In the genomic region with DNA sequence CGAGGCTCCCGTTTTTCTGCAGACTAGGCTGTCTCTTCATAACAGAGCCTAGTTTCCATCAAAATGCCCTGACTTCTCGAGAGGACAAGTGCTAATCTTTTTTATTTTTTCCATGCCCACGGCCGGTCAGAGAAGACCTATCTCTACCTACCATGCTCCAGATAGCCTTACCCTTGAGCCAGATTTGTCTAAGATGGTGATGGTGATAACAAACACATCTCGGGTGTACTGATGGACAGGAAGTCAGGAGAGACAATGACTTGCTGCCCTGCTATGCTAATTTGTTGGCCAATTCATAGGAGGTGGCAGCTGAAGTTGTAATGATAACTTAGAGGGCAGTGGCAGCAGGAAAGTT, we compare ENCODE assay signal across 13 cellular contexts. TPM values are rescaled to one million over a fixed set of nuclear protein-coding genes. Genes with fewer than 3 reads are reported as not detected.
DNase-seq lines count a peak whose midpoint lies in the region; ATAC-seq and TF ChIP-seq lines count a peak whose summit lies in the region.
"Had no signal": no experiment of that assay in that cellular context is flagged by ENCODE, and none has a peak within 500 bp of the region (broad histone marks: within the 10 kb centered on the region; RNA-seq: fewer than 3 reads in every experiment).

No MANE protein-coding gene starts in this region.

- BruUV-seq in Calu3 (replicated peaks; lab: Mats Ljungman, UMichigan), result no TSS peak

- POLR2A ChIA-PET in CD4-positive, alpha-beta memory T cell (lab: Charles Lee; ENCODE audit: partially characterized antibody), result interaction anchor here (2.9 to 3.6 kb wide), 2 partner anchors 34 to 44 kb away, joined by 11 to 33 read pairs; a partner anchor contains a TSS
- POLR2A ChIA-PET in activated naive CD8-positive, alpha-beta T cell treated with anti-CD3 and anti-CD28 coated beads, Interleukin-2, amount 10 ng/mL, durations not matched to agents 7 days and 5 days (lab: Charles Lee), result interaction anchor here (1.0 to 2.4 kb wide), 2 partner anchors 42 to 45 kb away, joined by 6 read pairs; a partner anchor contains a TSS

- no peaks in the 10 kb centered on the region for H3K27me3 ChIP-seq in CD4-positive, alpha-beta memory T cell (ENCODE audit: insufficient read depth, low read length)
- H3K27me3 ChIP-seq in Karpas-422 (ENCODE audit: low read length), result no peaks in the 10 kb centered on the region
- H3K27me3 ChIP-seq: suprapubic skin had no signal

- peak overlapping the region in 7 of 8 donors; percentile 17 to 77 (median 40) for H3K4me3 Mint-ChIP-seq in CD4-positive, alpha-beta memory T cell
- no peak overlapping the region for H3K4me3 Mint-ChIP-seq in activated naive CD8-positive, alpha-beta T cell treated with anti-CD3 and anti-CD28 coated beads, Interleukin-2, amount 10 ng/mL, durations not matched to agents 7 days and 5 days
- no peak overlapping the region for H3K4me3 Mint-ChIP-seq in Calu3 (ENCODE audit: low read depth, unreplicated experiment)
- H3K4me3 Mint-ChIP-seq: brain had no signal

- H3K27ac Mint-ChIP-seq in CD4-positive, alpha-beta memory T cell, result peak overlapping the region; percentile 89 to 96 (median 92)
- peak overlapping the region; percentile 78 for H3K27ac Mint-ChIP-seq in activated naive CD8-positive, alpha-beta T cell treated with anti-CD3 and anti-CD28 coated beads, Interleukin-2, amount 10 ng/mL, durations not matched to agents 7 days and 5 days
- no peak overlapping the region for H3K27ac Mint-ChIP-seq in Calu3 (ENCODE audit: unreplicated experiment)
- H3K27ac Mint-ChIP-seq: brain had no signal

- H3K36me3 ChIP-seq in CD4-positive, alpha-beta memory T cell (ENCODE audit: insufficient read depth, low read length), result peaks cover 32% of the 10 kb centered on the region
- no peaks in the 10 kb centered on the region for H3K36me3 ChIP-seq in Karpas-422 (ENCODE audit: insufficient read depth, low read length)
- H3K36me3 ChIP-seq: suprapubic skin had no signal

- H3K4me1 Mint-ChIP-seq in CD4-positive, alpha-beta memory T cell, result peaks cover 14 to 49% (median 31%) of the 10 kb centered on the region in 4 donors
- H3K4me1 Mint-ChIP-seq in activated naive CD8-positive, alpha-beta T cell treated with anti-CD3 and anti-CD28 coated beads, Interleukin-2, amount 10 ng/mL, durations not matched to agents 7 days and 5 days, result peaks cover 22% of the 10 kb centered on the region
- no peaks in the 10 kb centered on the region for H3K4me1 Mint-ChIP-seq in Calu3 (ENCODE audit: low read depth, unreplicated experiment)
- H3K4me1 Mint-ChIP-seq: brain had no signal

- H3K79me2 ChIP-seq in Karpas-422 (ENCODE audit: low read length), result no peaks in the 10 kb centered on the region

- H3K27ac ChIP-seq in CD4-positive, alpha-beta memory T cell (ENCODE audit: low read depth, low read length), result peak overlapping the region; percentile 55
- H3K27ac ChIP-seq in Karpas-422 (ENCODE audit: low read length), result no peak overlapping the region
- H3K27ac ChIP-seq: suprapubic skin had no signal

- DNase-seq in CD4-positive, alpha-beta memory T cell, result no peak
- DNase-seq in activated naive CD8-positive, alpha-beta T cell treated with anti-CD3 and anti-CD28 coated beads, Interleukin-2, amount 10 ng/mL, durations not matched to agents 7 days and 5 days, result no peak
- DNase-seq in Calu3, result no peak
- no peak for DNase-seq in NCI-H146 (lab: John Stamatoyannopoulos, UW)
- no peak for DNase-seq in NCI-H510A (lab: John Stamatoyannopoulos, UW)
- DNase-seq in Karpas-422, result no peak
- DNase-seq: hypothalamus, KG1, mammary epithelial cell had no signal

- no peaks in the 10 kb centered on the region for H4K20me1 ChIP-seq in Karpas-422 (ENCODE audit: insufficient read depth, low read depth, low read length)

- peaks cover 37% of the 10 kb centered on the region for H3K4me1 ChIP-seq in CD4-positive, alpha-beta memory T cell (ENCODE audit: insufficient read depth, low read length)
- no peaks in the 10 kb centered on the region for H3K4me1 ChIP-seq in Karpas-422 (ENCODE audit: low read length)
- H3K4me1 ChIP-seq: suprapubic skin had no signal

- H3K9me3 ChIP-seq in CD4-positive, alpha-beta memory T cell (ENCODE audit: control insufficient read depth in 1 of 2, low read length in 2 of 2), result no peaks in the 10 kb centered on the region
- H3K9me3 ChIP-seq in Karpas-422 (ENCODE audit: low read length), result no peaks in the 10 kb centered on the region
- H3K9me3 ChIP-seq: suprapubic skin had no signal

- no peaks in the 10 kb centered on the region for H3K9me3 Mint-ChIP-seq in CD4-positive, alpha-beta memory T cell
- H3K9me3 Mint-ChIP-seq in activated naive CD8-positive, alpha-beta T cell treated with anti-CD3 and anti-CD28 coated beads, Interleukin-2, amount 10 ng/mL, durations not matched to agents 7 days and 5 days, result no peaks in the 10 kb centered on the region
- no peaks in the 10 kb centered on the region for H3K9me3 Mint-ChIP-seq in Calu3 (ENCODE audit: low read depth, unreplicated experiment)

- H3K9ac ChIP-seq in Karpas-422 (ENCODE audit: low read length), result no peak overlapping the region

- H3K9me2 ChIP-seq in Karpas-422 (replicated peaks; ENCODE audit: insufficient read depth, low read length), result no peaks in the 10 kb centered on the region

- H3K4me3 ChIP-seq in CD4-positive, alpha-beta memory T cell (ENCODE audit: low read length in 2 of 2), result no peak overlapping the region
- H3K4me3 ChIP-seq in Karpas-422 (ENCODE audit: low read length), result no peak overlapping the region
- H3K4me3 ChIP-seq: suprapubic skin had no signal

- intact Hi-C loops in CD4-positive, alpha-beta memory T cell (cut with micrococcal nuclease), result loop anchor here (1.0 kb wide), 1 partner anchor 45 kb away; a partner anchor contains a TSS
- intact Hi-C loops in Calu3 (cut with micrococcal nuclease; ENCODE audit: unreplicated experiment), result no loop called here

- TF ChIP-seq CTCF in Calu3 (IDR thresholded peaks at IDR 0.05; ENCODE audit: unreplicated experiment), result no peak

- H3K4me2 ChIP-seq in Karpas-422 (ENCODE audit: low read depth, low read length, poor library complexity, severe bottlenecking), result no peak overlapping the region

- ATAC-seq in GM19324 (IDR thresholded peaks at IDR 0.05; ENCODE audit: low FRiP score, unreplicated experiment), result peak; percentile 18
- peak; percentile 15 for ATAC-seq in HG03159 (IDR thresholded peaks at IDR 0.05; ENCODE audit: unreplicated experiment)
- no peak for ATAC-seq in activated naive CD8-positive, alpha-beta T cell treated with anti-CD3 and anti-CD28 coated beads, Interleukin-2, amount 10 ng/mL, durations not matched to agents 7 days and 5 days (ENCODE audit: low read depth)

- H2AFZ ChIP-seq in Karpas-422 (ENCODE audit: low read length), result no peak overlapping the region

- CTCF ChIA-PET in CD4-positive, alpha-beta memory T cell (lab: Charles Lee; ENCODE audit: partially characterized antibody), result interaction anchor here (1.3 to 1.9 kb wide), 3 partner anchors 43 to 81 kb away, joined by 4 to 5 read pairs (median 4); a partner anchor contains a TSS
- CTCF ChIA-PET in Calu3 (lab: Charles Lee), result no interaction called here

- peaks cover 50 to 60% of the 10 kb centered on the region in 2 donors for H3K36me3 Mint-ChIP-seq in CD4-positive, alpha-beta memory T cell
- H3K36me3 Mint-ChIP-seq in activated naive CD8-positive, alpha-beta T cell treated with anti-CD3 and anti-CD28 coated beads, Interleukin-2, amount 10 ng/mL, durations not matched to agents 7 days and 5 days, result peaks cover 19% of the 10 kb centered on the region
- H3K36me3 Mint-ChIP-seq in Calu3 (ENCODE audit: insufficient read depth, unreplicated experiment), result no peaks in the 10 kb centered on the region

- H3K27me3 Mint-ChIP-seq in CD4-positive, alpha-beta memory T cell, result no peaks in the 10 kb centered on the region
- no peaks in the 10 kb centered on the region for H3K27me3 Mint-ChIP-seq in activated naive CD8-positive, alpha-beta T cell treated with anti-CD3 and anti-CD28 coated beads, Interleukin-2, amount 10 ng/mL, durations not matched to agents 7 days and 5 days
- peaks cover 13% of the 10 kb centered on the region for H3K27me3 Mint-ChIP-seq in Calu3 (ENCODE audit: unreplicated experiment)
- H3K27me3 Mint-ChIP-seq: brain had no signal

RNA-seq across cellular contexts. Expression of a gene that starts 42.2 kb away (rescaled TPM):
- 10 to 100 TPM; 13.0 to 14.2 TPM for total RNA-seq in CD4-positive, alpha-beta memory T cell
- polyA plus RNA-seq in CD4-positive, alpha-beta memory T cell, result 1 to 10 TPM; 5.6 to 7.3 TPM
- 10 to 100 TPM; 14.3 to 14.4 TPM for total RNA-seq in activated naive CD8-positive, alpha-beta T cell treated with anti-CD3 and anti-CD28 coated beads, Interleukin-2, amount 10 ng/mL, durations not matched to agents 7 days and 5 days
- 17.8 and 18.0 TPM in 2 replicates for total RNA-seq in Calu3 (2022)
- total RNA-seq in Karpas-422 (2014; rRNA removed; shearing (Covaris generic); ENCODE audit: low replicate concordance), result 10.1 and 18.0 TPM in 2 replicates

RNA-seq across cellular contexts. Expression of a gene that starts 44.6 kb away (rescaled TPM):
- total RNA-seq in CD4-positive, alpha-beta memory T cell, result 100 to 1,000 TPM; 174 to 178 TPM
- polyA plus RNA-seq in CD4-positive, alpha-beta memory T cell, result 100 to 1,000 TPM; 112 to 244 TPM
- 100 to 1,000 TPM; 257 to 274 TPM for total RNA-seq in activated naive CD8-positive, alpha-beta T cell treated with anti-CD3 and anti-CD28 coated beads, Interleukin-2, amount 10 ng/mL, durations not matched to agents 7 days and 5 days
- 7.7 and 8.5 TPM in 2 replicates for total RNA-seq in Calu3 (2022)
- total RNA-seq in Karpas-422 (2014; rRNA removed; shearing (Covaris generic); ENCODE audit: low replicate concordance), result 20.2 and 23.2 TPM in 2 replicates

Comparison
In these comparisons a context has a peak if more than half of its experiments do, and no peak if none do; other contexts are left out.
1. H3K4me3 Mint-ChIP-seq: peak in CD4-positive, alpha-beta memory T cell (7 of 8); none in activated naive CD8-positive, alpha-beta T cell treated with anti-CD3 and anti-CD28 coated beads, Interleukin-2, amount 10 ng/mL, durations not matched to agents 7 days and 5 days (single experiment) and Calu3 (single experiment).